10 cellular contexts compared by ENCODE assay signal in the genomic region with DNA sequence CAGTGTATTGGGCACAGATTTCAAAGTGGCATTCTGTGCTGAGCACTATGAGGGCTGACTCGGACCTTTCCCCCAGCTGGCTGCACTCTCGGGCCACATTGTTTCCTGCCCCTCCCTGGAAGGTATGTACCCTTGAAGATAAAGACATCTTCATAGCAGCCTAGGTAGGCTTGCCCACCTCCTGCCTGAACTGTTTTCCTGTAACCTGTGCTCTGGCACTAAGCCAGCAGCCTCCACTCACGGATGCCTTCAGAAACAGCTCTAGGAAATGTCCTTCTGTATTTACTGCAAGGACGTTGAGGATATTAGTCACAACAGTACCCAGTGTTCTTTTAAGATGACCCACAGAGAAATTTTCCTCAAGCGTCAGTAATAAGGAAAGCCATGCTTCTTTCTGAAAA. TPM values are rescaled to one million over a fixed set of nuclear protein-coding genes. Genes with fewer than 3 reads are reported as not detected.
DNase-seq lines count a peak whose midpoint lies in the region; ATAC-seq and TF ChIP-seq lines count a peak whose summit lies in the region.
"Had no signal": no experiment of that assay in that cellular context is flagged by ENCODE, and none has a peak within 500 bp of the region (broad histone marks: within the 10 kb centered on the region; RNA-seq: fewer than 3 reads in every experiment).

No MANE protein-coding gene starts in this region.

- H3K27ac ChIP-seq in CD8-positive, alpha-beta T cell (ENCODE audit: low read depth, low read length): no peak overlapping the region
- H3K27ac ChIP-seq in mucosa of rectum (ENCODE audit: low read depth in 2 of 2, low read length in 2 of 2): peak overlapping the region; percentile 10 to 69

- H3K4me1 ChIP-seq in CD8-positive, alpha-beta T cell (ENCODE audit: insufficient read depth, low read length): no peaks in the 10 kb centered on the region
- H3K4me1 ChIP-seq in mucosa of rectum (ENCODE audit: control insufficient read depth in 2 of 2, insufficient read depth in 2 of 2, low read length in 2 of 2): peaks cover 34 to 47% of the 10 kb centered on the region in 2 donors
- peaks cover 47% of the 10 kb centered on the region for H3K4me1 ChIP-seq in Caco-2

- TF ChIP-seq CTCF in CD8-positive, alpha-beta T cell (IDR thresholded peaks at IDR 0.05): no peak
- TF ChIP-seq CTCF in Caco-2 (IDR thresholded peaks at IDR 0.05; ENCODE audit: insufficient read depth in 1 of 2, low read depth in 1 of 2, low read length in 1 of 2, severe bottlenecking in 1 of 2, unreplicated experiment in 1 of 2) (no peak), osteocyte (IDR thresholded peaks at IDR 0.05) (no peak)

- H3K27ac Mint-ChIP-seq in CD8-positive, alpha-beta T cell: peak overlapping the region; percentile 11
- H3K27ac Mint-ChIP-seq in Caco-2 (ENCODE audit: unreplicated experiment) (no peak overlapping the region), T-helper 17 cell (no peak overlapping the region), osteocyte (ENCODE audit: unreplicated experiment) (no peak overlapping the region)

- BruUV-seq in Caco-2 (replicated peaks; lab: Mats Ljungman, UMichigan): no TSS peak

- intact Hi-C loops in CD8-positive, alpha-beta T cell (cut with DNase I, micrococcal nuclease): no loop called here
- intact Hi-C loops in Caco-2 (cut with micrococcal nuclease; ENCODE audit: unreplicated experiment): loop anchor here (5.0 to 10.0 kb wide), 5 partner anchors 47 to 415 kb away; partner anchors contain the start of gene VSTM2L

- no peak for ATAC-seq in CD8-positive, alpha-beta T cell
- ATAC-seq in T-helper 17 cell: no peak
- no peak for ATAC-seq in GM21619 (IDR thresholded peaks at IDR 0.05; ENCODE audit: unreplicated experiment)

- H3K9me3 Mint-ChIP-seq in CD8-positive, alpha-beta T cell: no peaks in the 10 kb centered on the region
- H3K9me3 Mint-ChIP-seq in Caco-2 (ENCODE audit: unreplicated experiment) (no peaks in the 10 kb centered on the region), osteocyte (ENCODE audit: unreplicated experiment) (no peaks in the 10 kb centered on the region)

- no peak overlapping the region for H3K4me3 Mint-ChIP-seq in CD8-positive, alpha-beta T cell
- H3K4me3 Mint-ChIP-seq in Caco-2 (ENCODE audit: unreplicated experiment): no peak overlapping the region
- no peak overlapping the region for H3K4me3 Mint-ChIP-seq in T-helper 17 cell
- no peak overlapping the region for H3K4me3 Mint-ChIP-seq in osteocyte (ENCODE audit: unreplicated experiment)

- no peak overlapping the region for H3K4me3 ChIP-seq in CD8-positive, alpha-beta T cell (ENCODE audit: low read depth, low read length)
- no peak overlapping the region for H3K4me3 ChIP-seq in mucosa of rectum (ENCODE audit: low read length in 2 of 2)
- no peak overlapping the region for H3K4me3 ChIP-seq in Caco-2 (ENCODE audit: low read depth, low read length)

- no peaks in the 10 kb centered on the region for H3K27me3 Mint-ChIP-seq in CD8-positive, alpha-beta T cell (ENCODE audit: low read depth)
- H3K27me3 Mint-ChIP-seq in Caco-2 (ENCODE audit: insufficient read depth, unreplicated experiment) (no peaks in the 10 kb centered on the region), T-helper 17 cell (no peaks in the 10 kb centered on the region), osteocyte (ENCODE audit: unreplicated experiment) (no peaks in the 10 kb centered on the region)

- CTCF ChIA-PET in CD8-positive, alpha-beta T cell (lab: Charles Lee): no interaction called here
- CTCF ChIA-PET in Caco-2 (lab: Charles Lee): no interaction called here

- no peaks in the 10 kb centered on the region for H3K9me3 ChIP-seq in CD8-positive, alpha-beta T cell (ENCODE audit: low read length)
- H3K9me3 ChIP-seq in mucosa of rectum (ENCODE audit: control insufficient read depth in 2 of 2, low read length in 2 of 2) (no peaks in the 10 kb centered on the region), Caco-2 (no peaks in the 10 kb centered on the region), T-helper 17 cell (ENCODE audit: control insufficient read depth, low read length, poor library complexity, severe bottlenecking) (no peaks in the 10 kb centered on the region)

- DNase-seq in CD8-positive, alpha-beta T cell: no peak
- DNase-seq in NCI-H2029 (lab: John Stamatoyannopoulos, UW) (peak; percentile 54), cerebellar cortex (ENCODE audit: low spot score) (peak; percentile 80), Caco-2 (no peak), T-helper 17 cell (no peak), osteocyte (ENCODE audit: extremely low spot score, unreplicated experiment) (no peak)
- DNase-seq: activated CD4-positive, alpha-beta T cell treated with anti-CD3 and anti-CD28 coated beads for 48 hours; NCI-H526 treated with DMSO at 0.1 percent for 48 hours had no signal

- H3K9ac ChIP-seq in mucosa of rectum (ENCODE audit: low read depth in 1 of 2, low read length in 2 of 2): peak overlapping the region in 1 of 2 donors; percentile 14

- no peaks in the 10 kb centered on the region for H3K36me3 ChIP-seq in CD8-positive, alpha-beta T cell (ENCODE audit: insufficient read depth, low read length)
- peaks cover 5 to 7% of the 10 kb centered on the region in 2 donors for H3K36me3 ChIP-seq in mucosa of rectum (ENCODE audit: control insufficient read depth in 2 of 2, insufficient read depth in 2 of 2, low read length in 2 of 2)
- peaks cover 9% of the 10 kb centered on the region; the same call in 1 of the 2 replicates for H3K36me3 ChIP-seq in Caco-2 (ENCODE audit: control insufficient read depth, insufficient read depth, low read length)

- H3K27me3 ChIP-seq in CD8-positive, alpha-beta T cell (ENCODE audit: insufficient read depth, low read length): no peaks in the 10 kb centered on the region
- H3K27me3 ChIP-seq in mucosa of rectum (ENCODE audit: control insufficient read depth in 2 of 2, insufficient read depth in 2 of 2, low read length in 2 of 2) (no peaks in the 10 kb centered on the region), Caco-2 (replicated peaks; ENCODE audit: control insufficient read depth, insufficient read depth, low read length) (no peaks in the 10 kb centered on the region)

- POLR2A ChIA-PET in CD8-positive, alpha-beta T cell (lab: Charles Lee): no interaction called here
- POLR2A ChIA-PET in Caco-2 (lab: Charles Lee): no interaction called here

- peaks cover 22% of the 10 kb centered on the region for H3K4me1 Mint-ChIP-seq in CD8-positive, alpha-beta T cell (ENCODE audit: low read depth)
- H3K4me1 Mint-ChIP-seq in Caco-2 (ENCODE audit: low read depth, unreplicated experiment) (peaks cover 36% of the 10 kb centered on the region), T-helper 17 cell (peaks cover 5% of the 10 kb centered on the region), osteocyte (ENCODE audit: unreplicated experiment) (peaks cover 73% of the 10 kb centered on the region)

- H3K36me3 Mint-ChIP-seq in CD8-positive, alpha-beta T cell: peaks cover 73% of the 10 kb centered on the region
- peaks cover 29% of the 10 kb centered on the region for H3K36me3 Mint-ChIP-seq in Caco-2 (ENCODE audit: insufficient read depth, unreplicated experiment)
- H3K36me3 Mint-ChIP-seq in T-helper 17 cell (ENCODE audit: low read depth): peaks cover 13% of the 10 kb centered on the region
- peaks cover 11% of the 10 kb centered on the region for H3K36me3 Mint-ChIP-seq in osteocyte (ENCODE audit: unreplicated experiment)

RNA-seq across cellular contexts. Expression of gene TTI1, which starts 43.7 kb away (rescaled TPM):
- total RNA-seq in CD8-positive, alpha-beta T cell: 10 to 100 TPM; 12.6 to 15.7 TPM
- total RNA-seq in Caco-2 (2022): 59.2 and 62.3 TPM in 2 replicates
- 10 to 100 TPM; 15.5 to 16.0 TPM for total RNA-seq in T-helper 17 cell
- total RNA-seq in osteocyte: 16.2 and 17.9 TPM in 2 replicates

RNA-seq across cellular contexts. Expression of gene RPRD1B, which starts 43.9 kb away (rescaled TPM):
- total RNA-seq in CD8-positive, alpha-beta T cell: 10 to 100 TPM; 73.3 to 79.4 TPM
- total RNA-seq in Caco-2 (2022): 102 and 112 TPM in 2 replicates
- 10 to 100 TPM; 47.7 to 51.2 TPM for total RNA-seq in T-helper 17 cell
- 26.9 and 28.5 TPM in 2 replicates for total RNA-seq in osteocyte

Comparison
In these comparisons a context has a peak if more than half of its experiments do, and no peak if none do; other contexts are left out.
1. DNase-seq: peak in NCI-H2029 (single experiment) and cerebellar cortex (single experiment); none in CD8-positive, alpha-beta T cell (0 of 7), Caco-2 (0 of 2), T-helper 17 cell (0 of 3) and osteocyte (single experiment).